ENCODE assay signal across 18 cellular contexts in the genomic region with DNA sequence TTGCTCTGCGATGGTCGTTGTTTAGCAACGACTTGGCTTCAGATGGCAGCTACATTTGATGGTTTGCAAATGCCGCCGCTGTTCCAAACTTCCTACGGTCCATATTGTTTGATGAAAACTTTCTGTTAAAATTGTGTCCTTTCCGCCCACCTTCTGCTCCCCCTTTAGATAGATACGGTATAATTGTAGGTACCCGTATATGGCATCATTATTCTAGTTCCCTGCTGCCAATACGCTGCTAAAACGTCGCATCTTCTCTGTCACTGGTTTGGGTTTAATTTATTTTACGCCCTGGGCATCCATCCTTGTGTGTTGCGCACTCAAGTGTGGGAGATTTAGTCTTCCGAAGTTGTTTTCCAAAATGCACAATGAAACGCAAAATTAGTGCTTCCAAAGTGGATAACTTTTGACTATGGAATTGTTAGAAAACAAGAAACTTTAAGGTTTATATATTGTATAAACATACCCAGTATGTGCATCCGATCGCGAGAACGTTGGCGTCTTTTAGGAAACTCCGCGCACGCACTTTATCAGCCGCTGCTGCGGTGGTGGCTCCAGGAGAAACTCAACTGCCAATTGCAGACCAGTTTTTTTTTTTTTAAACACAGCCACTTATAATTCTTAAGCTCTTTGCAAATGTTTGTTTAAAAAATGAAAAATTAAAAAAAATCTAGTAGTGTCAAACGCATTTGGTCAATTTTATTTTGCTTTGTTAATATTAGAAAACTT. TPM values are rescaled to one million over a fixed set of nuclear protein-coding genes. Genes with fewer than 3 reads are reported as not detected.
DNase-seq lines count a peak whose midpoint lies in the region; ATAC-seq and TF ChIP-seq lines count a peak whose summit lies in the region.
"Had no signal": no experiment of that assay in that cellular context is flagged by ENCODE, and none has a peak within 500 bp of the region (broad histone marks: within the 10 kb centered on the region; RNA-seq: fewer than 3 reads in every experiment).

No MANE protein-coding gene starts in this region.

- H3K4me1 Mint-ChIP-seq in activated naive CD4-positive, alpha-beta T cell treated with anti-CD3 and anti-CD28 coated beads, Interleukin-2, amount 10 ng/mL, durations not matched to agents 7 days and 5 days: peaks cover 7% of the 10 kb centered on the region

- peak overlapping the region; percentile 26 to 71 for H3K9ac ChIP-seq in colonic mucosa (ENCODE audit: low read depth in 2 of 2, low read length in 2 of 2)
- H3K9ac ChIP-seq: GM23248 had no signal

- no peak for DNase-seq in activated naive CD4-positive, alpha-beta T cell treated with anti-CD3 and anti-CD28 coated beads, Interleukin-2, amount 10 ng/mL, durations not matched to agents 7 days and 5 days
- DNase-seq in activated naive CD4-positive, alpha-beta T cell treated with anti-CD3 and anti-CD28 coated beads, Interleukin-2, amount 50 U/mL, for 72 hours (ENCODE audit: low spot score in 2 of 2): no peak
- no peak for DNase-seq in colonic mucosa
- no peak for DNase-seq in mucosa of descending colon
- no peak for DNase-seq in transverse colon
- no peak for DNase-seq in NCI-H526 (lab: John Stamatoyannopoulos, UW)
- no peak for DNase-seq in NCI-H774 (lab: John Stamatoyannopoulos, UW)
- DNase-seq in NCI-H1930 (lab: John Stamatoyannopoulos, UW): no peak
- DNase-seq: activated naive CD4-positive, alpha-beta T cell treated with anti-CD3 and anti-CD28 coated beads for 36 hours; effector memory CD8-positive, alpha-beta T cell; EL; NCI-H1436; NCI-H226; SHP77; stimulated activated CD4-positive, alpha-beta T cell treated with anti-CD3 and anti-CD28 coated beads, Interleukin-15, amount 100 ng/mL, for 24 hours had no signal

- 27 to 28% methylated on average over 23 to 27 of the region's 27 CpGs for WGBS in transverse colon (ENCODE audit: low coverage in 1 of 2), 2 donors

- H3K36me3 Mint-ChIP-seq in activated naive CD4-positive, alpha-beta T cell treated with anti-CD3 and anti-CD28 coated beads, Interleukin-2, amount 10 ng/mL, durations not matched to agents 7 days and 5 days: peaks cover 8% of the 10 kb centered on the region
- H3K36me3 Mint-ChIP-seq in activated naive CD4-positive, alpha-beta T cell treated with anti-CD3 and anti-CD28 coated beads, Interleukin-2, amount 50 U/mL, for 72 hours: peaks cover 26 to 51% of the 10 kb centered on the region in 2 donors

- H3K4me1 ChIP-seq in colonic mucosa (peaks cover 15% of the 10 kb centered on the region), mucosa of descending colon (ENCODE audit: low read depth) (peaks cover 21% of the 10 kb centered on the region), transverse colon (peaks cover 9 to 37% (median 28%) of the 10 kb centered on the region in 4 donors)

- TF ChIP-seq EP300 in transverse colon (IDR thresholded peaks at IDR 0.05; ENCODE audit: low read depth): no peak

- intact Hi-C loops in colonic mucosa (cut with DNase I) (no loop called here), mucosa of descending colon (cut with DNase I, micrococcal nuclease) (no loop called here), transverse colon (cut with DNase I; ENCODE audit: low total_unique reads) (no loop called here)

- TF ChIP-seq CTCF in colonic mucosa (IDR thresholded peaks at IDR 0.05): no peak
- no peak for TF ChIP-seq CTCF in mucosa of descending colon (IDR thresholded peaks at IDR 0.05)
- TF ChIP-seq CTCF in transverse colon (IDR thresholded peaks at IDR 0.05): no peak

- ATAC-seq in activated naive CD4-positive, alpha-beta T cell treated with anti-CD3 and anti-CD28 coated beads, Interleukin-2, amount 50 U/mL, for 72 hours: no peak
- ATAC-seq in mucosa of descending colon: no peak
- ATAC-seq: activated CD4-positive, alpha-beta T cell treated with anti-CD3 and anti-CD28 coated beads for 36 hours; effector memory CD8-positive, alpha-beta T cell; left lobe of liver had no signal

- no peak overlapping the region for H3K4me3 Mint-ChIP-seq in activated naive CD4-positive, alpha-beta T cell treated with anti-CD3 and anti-CD28 coated beads, Interleukin-2, amount 10 ng/mL, durations not matched to agents 7 days and 5 days
- H3K4me3 Mint-ChIP-seq: activated CD4-positive, alpha-beta T cell treated with anti-CD3 and anti-CD28 coated beads for 36 hours; activated naive CD4-positive, alpha-beta T cell treated with anti-CD3 and anti-CD28 coated beads for 36 hours; effector memory CD8-positive, alpha-beta T cell had no signal

- CTCF ChIA-PET in activated naive CD4-positive, alpha-beta T cell treated with anti-CD3 and anti-CD28 coated beads, Interleukin-2, amount 10 ng/mL, durations not matched to agents 7 days and 5 days (lab: Charles Lee): no interaction called here

- H3K27me3 ChIP-seq in colonic mucosa (peaks cover 42% of the 10 kb centered on the region), transverse colon (peaks cover 98% of the 10 kb centered on the region)

- peak overlapping the region; percentile 26 for H3K27ac ChIP-seq in colonic mucosa
- H3K27ac ChIP-seq in transverse colon: peak overlapping the region; percentile 34 to 74 (median 44)
- H3K27ac ChIP-seq: GM23248 had no signal

- peak overlapping the region; percentile 43 for H3K4me3 ChIP-seq in colonic mucosa
- peak overlapping the region; percentile 1 for H3K4me3 ChIP-seq in mucosa of descending colon
- peak overlapping the region in 3 of 4 donors; percentile 25 to 50 (median 39) for H3K4me3 ChIP-seq in transverse colon
- H3K4me3 ChIP-seq: GM23248 had no signal

- no peaks in the 10 kb centered on the region for H3K9me3 ChIP-seq in colonic mucosa
- no peaks in the 10 kb centered on the region for H3K9me3 ChIP-seq in mucosa of descending colon
- no peaks in the 10 kb centered on the region for H3K9me3 ChIP-seq in transverse colon

- TF ChIP-seq POLR2A in transverse colon (IDR thresholded peaks at IDR 0.05): no peak

- H3K27ac Mint-ChIP-seq in activated naive CD4-positive, alpha-beta T cell treated with anti-CD3 and anti-CD28 coated beads, Interleukin-2, amount 10 ng/mL, durations not matched to agents 7 days and 5 days: peak overlapping the region; percentile 8
- H3K27ac Mint-ChIP-seq in activated naive CD4-positive, alpha-beta T cell treated with anti-CD3 and anti-CD28 coated beads, Interleukin-2, amount 50 U/mL, for 72 hours: peak overlapping the region in 1 of 2 donors; percentile 60
- H3K27ac Mint-ChIP-seq: activated CD4-positive, alpha-beta T cell treated with anti-CD3 and anti-CD28 coated beads for 36 hours; activated naive CD4-positive, alpha-beta T cell treated with anti-CD3 and anti-CD28 coated beads for 36 hours; effector memory CD8-positive, alpha-beta T cell had no signal

- in situ Hi-C loops in transverse colon (cut with MboI; ENCODE audit: low pct_ligation_motif_present in 1 of 4, low pct_unique_long_range_greater_than_20kb in 1 of 4, low sequenced_read_pairs in 3 of 4): no loop called here

- H3K9me3 Mint-ChIP-seq in activated naive CD4-positive, alpha-beta T cell treated with anti-CD3 and anti-CD28 coated beads, Interleukin-2, amount 10 ng/mL, durations not matched to agents 7 days and 5 days: no peaks in the 10 kb centered on the region
- peaks cover 3 to 8% of the 10 kb centered on the region in 2 donors for H3K9me3 Mint-ChIP-seq in activated naive CD4-positive, alpha-beta T cell treated with anti-CD3 and anti-CD28 coated beads, Interleukin-2, amount 50 U/mL, for 72 hours
- H3K9me3 Mint-ChIP-seq: activated naive CD4-positive, alpha-beta T cell treated with anti-CD3 and anti-CD28 coated beads for 36 hours had no signal

- H3K27me3 Mint-ChIP-seq in activated naive CD4-positive, alpha-beta T cell treated with anti-CD3 and anti-CD28 coated beads, Interleukin-2, amount 10 ng/mL, durations not matched to agents 7 days and 5 days: peaks cover 75% of the 10 kb centered on the region

- H3K36me3 ChIP-seq in colonic mucosa (no peaks in the 10 kb centered on the region), mucosa of descending colon (ENCODE audit: low read depth) (no peaks in the 10 kb centered on the region), transverse colon (no peaks in the 10 kb centered on the region)

RNA-seq across cellular contexts. Expression of gene ATOH1, which starts 1.7 kb away (rescaled TPM):
- not detected for total RNA-seq in activated naive CD4-positive, alpha-beta T cell treated with anti-CD3 and anti-CD28 coated beads, Interleukin-2, amount 50 U/mL, for 72 hours
- 10 to 100 TPM; 34.4 to 73.7 TPM for total RNA-seq in colonic mucosa
- 10 to 100 TPM; 14.0 to 75.1 (median 43.9) TPM for total RNA-seq in mucosa of descending colon
- total RNA-seq in transverse colon: 10 to 100 TPM; 23.5 to 76.7 (median 32.8) TPM
- total RNA-seq: activated CD4-positive, alpha-beta T cell treated with anti-CD3 and anti-CD28 coated beads for 36 hours; activated naive CD4-positive, alpha-beta T cell treated with anti-CD3 and anti-CD28 coated beads for 36 hours; GM23248; left lobe of liver had no signal

Comparison
In these comparisons a context has a peak if more than half of its experiments do, and no peak if none do; other contexts are left out.
1. RNA of gene ATOH1, which starts 1.7 kb away (total RNA-seq): 34.4 to 73.7 TPM in colonic mucosa, 14.0 to 75.1 TPM in mucosa of descending colon and 23.5 to 76.7 TPM in transverse colon; not detected in activated naive CD4-positive, alpha-beta T cell treated with anti-CD3 and anti-CD28 coated beads, Interleukin-2, amount 50 U/mL, for 72 hours; every median in the first group is over 10 times any median in the second.
2. Peak in every context shown above with its lines, with median percentiles within 50 percentile points of each other: H3K4me3 ChIP-seq.